In genomic region chr2:20035961-20036666, GRCh38 we compare ENCODE assay signal across 1 cellular context.
TF ChIP-seq lines count a peak whose summit lies in the region.

No MANE protein-coding gene starts in this region.

TF ChIP-seq in K562, 482 proteins besides CTCF, POLR2A, EP300 and RAD21:
- TF ChIP-seq NCOA6 (IDR thresholded peaks at IDR 0.05) (no peak), ELF1 (tag; IDR thresholded peaks at IDR 0.05) (peak; percentile 58), HMBOX1 (IDR thresholded peaks at IDR 0.05) (peak; percentile 80; the same call in 1 of the 2 replicates), GTF2E2 (tag; IDR thresholded peaks at IDR 0.05) (0 out of 2 replicates have a peak, but pooled peaks have one; percentile 24)
